Comparison of ENCODE assay signal across 30 cellular contexts in the genomic region with DNA sequence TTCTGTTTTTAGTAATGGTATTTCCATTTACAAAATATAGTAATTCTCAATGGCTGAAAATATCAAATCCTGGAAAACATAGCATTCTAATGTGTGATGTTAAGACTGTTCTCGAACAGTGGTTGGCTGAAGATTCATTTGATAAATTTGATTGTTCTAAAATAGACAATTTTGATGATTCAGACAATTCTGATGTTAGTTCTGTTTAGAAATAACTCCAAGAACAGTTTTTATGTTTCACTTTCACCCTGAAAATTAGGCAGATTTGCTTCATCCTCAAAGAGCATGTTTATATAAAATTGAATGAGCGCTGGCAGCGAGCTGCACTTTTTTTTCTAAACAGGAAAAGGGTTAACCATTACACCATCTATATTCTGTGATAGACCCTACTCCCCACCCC.
"Had no signal": no experiment of that assay in that cellular context is flagged by ENCODE, and none has a peak within 500 bp of the region (broad histone marks: within the 10 kb centered on the region; RNA-seq: fewer than 3 reads in every experiment).

No MANE protein-coding gene starts in this region.

- FAIRE-seq: endometrium, endothelial cell of umbilical vein, frontal cortex had no signal

- H3K4me1 ChIP-seq: ascending aorta, breast epithelium, colonic mucosa, esophagus squamous epithelium had no signal

- H3K27me3 ChIP-seq: ascending aorta, breast epithelium, cardiac muscle cell, colonic mucosa, esophagus squamous epithelium had no signal

- DNase-seq: activated CD4-positive, alpha-beta memory T cell treated with anti-CD3 and anti-CD28 coated beads for 36 hours; activated CD4-positive, alpha-beta T cell treated with anti-CD3 and anti-CD28 coated beads for 36 hours; activated CD4-positive, alpha-beta T cell treated with anti-CD3 and anti-CD28 coated beads, Interleukin-2, amount 10 ng/mL, durations not matched to agents 24 days and 14 days; activated CD4-positive, CD25-positive, alpha-beta regulatory T cell; activated CD4-positive, CD25-positive, alpha-beta regulatory T cell treated with anti-CD3 and anti-CD28 coated beads, Interleukin-2, amount 50 U/mL, for 72 hours; activated CD8-positive, alpha-beta memory T cell treated with anti-CD3 and anti-CD28 coated beads, Interleukin-2, amount 10 ng/mL, durations not matched to agents 7 days and 5 days; activated CD8-positive, alpha-beta memory T cell treated with anti-CD3 and anti-CD28 coated beads, Interleukin-2, amount 50 U/mL, for 4 hours; activated CD8-positive, alpha-beta T cell treated with anti-CD3 and anti-CD28 coated beads, Interleukin-2, amount 10 ng/mL, durations not matched to agents 7 days and 5 days; activated effector memory CD4-positive, alpha-beta T cell treated with anti-CD3 and anti-CD28 coated beads, Interleukin-2, amount 50 U/mL, for 16 hours; activated naive CD4-positive, alpha-beta T cell; activated naive CD4-positive, alpha-beta T cell treated with anti-CD3 and anti-CD28 coated beads, Interleukin-2, amount 10 ng/mL, durations not matched to agents 7 days and 5 days; activated naive CD8-positive, alpha-beta T cell treated with anti-CD3 and anti-CD28 coated beads, Interleukin-2, amount 10 ng/mL, durations not matched to agents 7 days and 5 days; activated T-cell treated with anti-CD3 and anti-CD28 coated beads, Interleukin-2, amount 50 U/mL, for 1 hour; activated T-cell treated with anti-CD3 and anti-CD28 coated beads, Interleukin-2, amount 50 U/mL, for 48 hours; central memory CD4-positive, alpha-beta T cell; cerebellar nuclear complex; colonic mucosa; effector CD8-positive, alpha-beta T cell; esophagus squamous epithelium; foreskin fibroblast; head of caudate nucleus; T-helper 2 cell had no signal

- H3K9me3 ChIP-seq: ascending aorta, breast epithelium, colonic mucosa, esophagus squamous epithelium had no signal

- H3K36me3 ChIP-seq: ascending aorta, breast epithelium, cardiac muscle cell, colonic mucosa, esophagus squamous epithelium had no signal

- ATAC-seq: activated CD4-positive, alpha-beta T cell treated with anti-CD3 and anti-CD28 coated beads for 36 hours; activated CD8-positive, alpha-beta memory T cell treated with anti-CD3 and anti-CD28 coated beads, Interleukin-2, amount 10 ng/mL, durations not matched to agents 7 days and 5 days; activated CD8-positive, alpha-beta T cell treated with anti-CD3 and anti-CD28 coated beads, Interleukin-2, amount 10 ng/mL, durations not matched to agents 7 days and 5 days; activated naive CD4-positive, alpha-beta T cell treated with anti-CD3 and anti-CD28 coated beads, Interleukin-2, amount 50 U/mL, for 72 hours had no signal

- H3K27ac ChIP-seq: ascending aorta, breast epithelium, cardiac muscle cell, colonic mucosa, epithelial cell of prostate, esophagus squamous epithelium had no signal

- H3K4me3 ChIP-seq: ascending aorta, breast epithelium, cardiac muscle cell, colonic mucosa, esophagus squamous epithelium had no signal
